ENCODE assay signal across 1 cellular context in the genomic region with DNA sequence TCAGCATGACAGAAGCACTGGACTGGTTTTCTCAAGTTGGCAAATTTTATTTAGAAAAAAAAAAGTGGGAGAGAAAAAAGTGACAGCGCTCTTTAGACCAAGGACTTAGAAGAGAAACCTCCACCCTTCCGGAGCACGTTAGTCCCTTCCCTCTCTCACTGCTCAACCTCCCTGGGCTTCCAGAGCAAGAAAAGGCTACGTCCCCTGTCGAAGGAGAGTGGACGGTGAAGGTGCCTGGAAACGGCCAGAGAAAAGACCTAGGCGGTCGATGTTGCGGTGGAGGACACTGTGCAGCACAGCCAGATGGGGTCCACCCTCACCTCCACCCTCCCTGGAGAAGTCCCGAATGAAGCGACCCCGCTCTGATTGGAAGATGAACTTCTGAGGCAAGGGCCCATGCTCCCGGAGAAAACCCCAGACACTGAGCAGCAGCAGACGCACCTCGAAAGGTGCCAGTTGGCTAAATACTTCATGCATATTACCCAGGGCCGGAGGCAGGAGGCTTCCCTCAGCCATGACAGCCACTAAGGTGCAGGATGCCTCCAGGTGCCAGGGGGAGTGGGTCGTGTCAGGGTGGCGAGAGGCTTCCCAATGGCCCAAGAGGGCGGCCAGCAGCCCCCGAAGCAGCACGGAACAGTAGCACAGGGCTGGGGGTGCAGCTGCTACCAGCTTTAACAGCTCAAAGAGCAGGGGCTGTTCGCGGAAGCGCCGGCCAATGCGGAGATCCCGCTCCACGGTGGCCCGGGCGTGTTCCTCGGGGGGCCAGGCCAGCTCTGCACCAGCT.
TF ChIP-seq lines count a peak whose summit lies in the region.

No MANE protein-coding gene starts in this region.

TF ChIP-seq in GM12878, 131 proteins besides CTCF, POLR2A, EP300 and RAD21:
- TF ChIP-seq, protein P1, sequence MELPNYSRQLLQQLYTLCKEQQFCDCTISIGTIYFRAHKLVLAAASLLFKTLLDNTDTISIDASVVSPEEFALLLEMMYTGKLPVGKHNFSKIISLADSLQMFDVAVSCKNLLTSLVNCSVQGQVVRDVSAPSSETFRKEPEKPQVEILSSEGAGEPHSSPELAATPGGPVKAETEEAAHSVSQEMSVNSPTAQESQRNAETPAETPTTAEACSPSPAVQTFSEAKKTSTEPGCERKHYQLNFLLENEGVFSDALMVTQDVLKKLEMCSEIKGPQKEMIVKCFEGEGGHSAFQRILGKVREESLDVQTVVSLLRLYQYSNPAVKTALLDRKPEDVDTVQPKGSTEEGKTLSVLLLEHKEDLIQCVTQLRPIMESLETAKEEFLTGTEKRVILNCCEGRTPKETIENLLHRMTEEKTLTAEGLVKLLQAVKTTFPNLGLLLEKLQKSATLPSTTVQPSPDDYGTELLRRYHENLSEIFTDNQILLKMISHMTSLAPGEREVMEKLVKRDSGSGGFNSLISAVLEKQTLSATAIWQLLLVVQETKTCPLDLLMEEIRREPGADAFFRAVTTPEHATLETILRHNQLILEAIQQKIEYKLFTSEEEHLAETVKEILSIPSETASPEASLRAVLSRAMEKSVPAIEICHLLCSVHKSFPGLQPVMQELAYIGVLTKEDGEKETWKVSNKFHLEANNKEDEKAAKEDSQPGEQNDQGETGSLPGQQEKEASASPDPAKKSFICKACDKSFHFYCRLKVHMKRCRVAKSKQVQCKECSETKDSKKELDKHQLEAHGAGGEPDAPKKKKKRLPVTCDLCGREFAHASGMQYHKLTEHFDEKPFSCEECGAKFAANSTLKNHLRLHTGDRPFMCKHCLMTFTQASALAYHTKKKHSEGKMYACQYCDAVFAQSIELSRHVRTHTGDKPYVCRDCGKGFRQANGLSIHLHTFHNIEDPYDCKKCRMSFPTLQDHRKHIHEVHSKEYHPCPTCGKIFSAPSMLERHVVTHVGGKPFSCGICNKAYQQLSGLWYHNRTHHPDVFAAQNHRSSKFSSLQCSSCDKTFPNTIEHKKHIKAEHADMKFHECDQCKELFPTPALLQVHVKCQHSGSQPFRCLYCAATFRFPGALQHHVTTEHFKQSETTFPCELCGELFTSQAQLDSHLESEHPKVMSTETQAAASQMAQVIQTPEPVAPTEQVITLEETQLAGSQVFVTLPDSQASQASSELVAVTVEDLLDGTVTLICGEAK (IDR thresholded peaks at IDR 0.05; ENCODE audit: borderline replicate concordance) = no peak
- TF ChIP-seq KAT2A (conservative IDR thresholded peaks at IDR 0.05; ENCODE audit: control insufficient read depth, low read depth, low read length) (no peak), POLR2AphosphoS5 (IDR thresholded peaks at IDR 0.05; ENCODE audit: low read length) (0 out of 2 replicates have a peak, but pooled peaks have one; percentile 14), SMAD1 (IDR thresholded peaks at IDR 0.05; ENCODE audit: low read depth, partially characterized antibody) (no peak)
